ENCODE assay signal across 24 cellular contexts in the genomic region with DNA sequence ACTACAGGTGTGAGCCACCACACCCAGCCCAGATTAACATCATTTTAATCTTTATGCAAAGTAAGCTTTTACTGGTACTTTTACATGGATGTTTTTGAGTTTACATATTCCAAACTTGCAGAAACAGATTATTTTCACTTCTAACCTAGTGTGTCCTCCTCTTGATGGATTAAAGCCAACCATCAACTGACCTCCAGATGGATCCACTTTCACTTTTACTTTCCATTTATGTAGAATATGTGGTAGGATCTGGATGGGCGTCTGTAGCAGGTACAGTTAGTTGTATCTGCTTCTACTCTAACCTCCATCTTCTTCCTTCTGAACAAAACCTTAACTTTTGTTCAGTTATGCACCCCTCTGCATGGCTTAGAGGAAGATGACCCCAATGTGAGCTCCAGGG.
DNase-seq lines count a peak whose midpoint lies in the region; ATAC-seq and TF ChIP-seq lines count a peak whose summit lies in the region.
"Had no signal": no experiment of that assay in that cellular context is flagged by ENCODE, and none has a peak within 500 bp of the region (broad histone marks: within the 10 kb centered on the region; RNA-seq: fewer than 3 reads in every experiment).

No MANE protein-coding gene starts in this region.

- no peak overlapping the region for H3K18ac ChIP-seq in mesendoderm (ENCODE audit: low read length)

- no peak overlapping the region for H2BK5ac ChIP-seq in mesendoderm (ENCODE audit: low read length)

- H3K27ac ChIP-seq in C4-2B (peak overlapping the region; percentile 13; the same call in 1 of the 2 replicates), mesendoderm (ENCODE audit: low read depth, low read length) (no peak overlapping the region)

- DNase-seq in M059J (ENCODE audit: low read depth): peak; percentile 19
- DNase-seq in choroid plexus epithelial cell (ENCODE audit: low read depth): peak; percentile 49
- peak; percentile 28 to 56 for DNase-seq in lung microvascular endothelial cell (ENCODE audit: low read depth in 2 of 2)
- DNase-seq in mesendoderm: no peak
- no peak for DNase-seq in activated naive CD4-positive, alpha-beta T cell treated with Interleukin-2 at 50 U/mL for 16 hours
- DNase-seq in GM03348 (ENCODE audit: low spot score): no peak
- DNase-seq: C1 segment of cervical spinal cord; CD8-positive, alpha-beta memory T cell; HCEC 1CT; KBM-7; MM.1S; NCI-H1417; NCI-H1694; NCI-H2081; NCI-H226; NCI-H510A; NCI-H69; SIG-M5; SK-N-SH; SW 1271 had no signal

- no peaks in the 10 kb centered on the region for H3K27me3 ChIP-seq in mesendoderm (ENCODE audit: insufficient read depth, low read length, poor library complexity)

- H3K4me2 ChIP-seq in mesendoderm (ENCODE audit: low read length): no peak overlapping the region
- H3K4me2 ChIP-seq: GM23338, SK-N-SH had no signal

- H3K4ac ChIP-seq in mesendoderm (ENCODE audit: low read depth, low read length): no peak overlapping the region

- no CpG with 5 or more reads among the region's 1 CpG for WGBS in mesendoderm (ENCODE audit: extremely low coverage, insufficient coverage, low lambda C conversion rate)

- H2BK15ac ChIP-seq in mesendoderm (replicated peaks; ENCODE audit: low read depth): no peak overlapping the region

- H4K5ac ChIP-seq in mesendoderm (ENCODE audit: low read length): no peak overlapping the region

- no peak overlapping the region for H3K56ac ChIP-seq in mesendoderm (ENCODE audit: low read length)

- H3K9ac ChIP-seq in mesendoderm (ENCODE audit: low read length): no peak overlapping the region
- H3K9ac ChIP-seq: SK-N-SH had no signal

- no peak overlapping the region for H3K4me3 ChIP-seq in choroid plexus epithelial cell (ENCODE audit: low read depth, low read length)
- no peak overlapping the region for H3K4me3 ChIP-seq in mesendoderm (ENCODE audit: low read length)
- H3K4me3 ChIP-seq: GM23338 had no signal

- no peaks in the 10 kb centered on the region for H3K4me1 ChIP-seq in mesendoderm (ENCODE audit: control insufficient read depth, low read depth, low read length)

- no peak for TF ChIP-seq CTCF in C4-2B (conservative IDR thresholded peaks at IDR 0.05)
- no peak for TF ChIP-seq CTCF in choroid plexus epithelial cell (conservative IDR thresholded peaks at IDR 0.05; ENCODE audit: low read depth, low read length)

- no peaks in the 10 kb centered on the region for H3K79me1 ChIP-seq in mesendoderm (ENCODE audit: low read length)

- H2BK120ac ChIP-seq in mesendoderm (ENCODE audit: low read depth, low read length): no peak overlapping the region

- ATAC-seq in HG03571 (IDR thresholded peaks at IDR 0.05; ENCODE audit: unreplicated experiment): no peak
- ATAC-seq: GM23338, Panc1 had no signal

- H3K79me2 ChIP-seq in mesendoderm (ENCODE audit: control insufficient read depth, insufficient read depth, low read length): no peaks in the 10 kb centered on the region

- H3K23ac ChIP-seq in mesendoderm (ENCODE audit: low read length): no peak overlapping the region

- H3K36me3 ChIP-seq in mesendoderm (ENCODE audit: control insufficient read depth, insufficient read depth, low read length): no peaks in the 10 kb centered on the region

- H2AK5ac ChIP-seq in mesendoderm (ENCODE audit: low read length): no peak overlapping the region

- no peak overlapping the region for H4K8ac ChIP-seq in mesendoderm (ENCODE audit: low read depth, low read length)

Comparison
In these comparisons a context has a peak if more than half of its experiments do, and no peak if none do; other contexts are left out.
1. DNase-seq: peak in M059J (single experiment), choroid plexus epithelial cell (single experiment) and lung microvascular endothelial cell (2 of 2); none in mesendoderm (single experiment), activated naive CD4-positive, alpha-beta T cell treated with Interleukin-2 at 50 U/mL for 16 hours (single experiment) and GM03348 (single experiment).